ENCODE assay signal across 26 cellular contexts in the genomic region with DNA sequence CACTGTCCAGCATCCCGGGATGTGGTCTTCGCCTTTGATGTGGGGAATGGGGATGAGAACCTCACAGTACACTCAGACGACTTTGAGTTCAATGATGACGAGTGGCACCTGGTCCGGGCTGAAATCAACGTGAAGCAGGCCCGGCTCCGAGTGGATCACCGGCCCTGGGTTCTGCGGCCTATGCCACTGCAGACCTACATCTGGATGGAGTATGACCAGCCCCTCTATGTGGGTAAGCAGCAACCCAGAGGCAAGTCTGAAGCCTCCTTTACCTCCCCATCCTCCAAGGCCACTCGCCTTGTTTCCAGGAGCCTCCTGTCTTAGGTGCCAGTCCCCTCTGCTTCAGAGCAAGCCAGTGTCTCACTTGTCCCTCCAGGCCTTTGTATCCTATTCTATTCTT. TPM values are rescaled to one million over a fixed set of nuclear protein-coding genes. Genes with fewer than 3 reads are reported as not detected.
"Had no signal": no experiment of that assay in that cellular context is flagged by ENCODE, and none has a peak within 500 bp of the region (broad histone marks: within the 10 kb centered on the region; RNA-seq: fewer than 3 reads in every experiment).

No MANE protein-coding gene starts in this region.

- FAIRE-seq: colon, kidney had no signal

- H3K27me3 Mint-ChIP-seq: memory B cell; naive B cell; stimulated activated naive B cell treated with anti-CD40 and anti-IgM and Interleukin-4, amounts not matched to agents 10 μg/mL and 1 μg/mL and 100 μg/mL, for 72 hours; stimulated activated naive CD8-positive, alpha-beta T cell treated with anti-CD3 and anti-CD28 coated beads, Interleukin-15, Interleukin-2, amounts not matched to agents 100 ng/mL and 50 ng/mL, for 24 hours had no signal

- H3K27ac Mint-ChIP-seq: endodermal cell; memory B cell; mesothelial cell of epicardium; natural killer cell treated with Interleukin-12 subunit alpha and Interleukin-12 subunit beta and Interleukin-15 and Interleukin-18, amount 100 ng/mL, for 72 hours; neural progenitor cell; stimulated activated naive B cell treated with anti-CD40 and anti-IgM and Interleukin-4, amounts not matched to agents 10 μg/mL and 1 μg/mL and 100 μg/mL, for 72 hours; stimulated activated naive CD8-positive, alpha-beta T cell treated with anti-CD3 and anti-CD28 coated beads, Interleukin-15, Interleukin-2, amounts not matched to agents 100 ng/mL and 50 ng/mL, for 24 hours had no signal

- H3K9ac ChIP-seq: neural progenitor cell had no signal

- H3K4me3 Mint-ChIP-seq: endodermal cell; memory B cell; mesothelial cell of epicardium; naive B cell; natural killer cell treated with Interleukin-12 subunit alpha and Interleukin-12 subunit beta and Interleukin-15 and Interleukin-18, amount 100 ng/mL, for 72 hours; neural progenitor cell; stimulated activated naive B cell treated with anti-CD40 and anti-IgM and Interleukin-4, amounts not matched to agents 10 μg/mL and 1 μg/mL and 100 μg/mL, for 72 hours; stimulated activated naive CD8-positive, alpha-beta T cell treated with anti-CD3 and anti-CD28 coated beads, Interleukin-15, Interleukin-2, amounts not matched to agents 100 ng/mL and 50 ng/mL, for 24 hours had no signal

- H3K36me3 ChIP-seq: neural progenitor cell, transverse colon, uterus had no signal

- H3K27ac ChIP-seq: epithelial cell of prostate, gastrocnemius medialis, heart left ventricle, hepatocyte, neural progenitor cell, psoas muscle, sigmoid colon, transverse colon, upper lobe of right lung, uterus had no signal

- H3K36me3 Mint-ChIP-seq: naive B cell; natural killer cell treated with Interleukin-12 subunit alpha and Interleukin-12 subunit beta and Interleukin-15 and Interleukin-18, amount 100 ng/mL, for 72 hours had no signal

- H3K4me1 Mint-ChIP-seq: endodermal cell; memory B cell; mesothelial cell of epicardium; stimulated activated naive B cell treated with anti-CD40 and anti-IgM and Interleukin-4, amounts not matched to agents 10 μg/mL and 1 μg/mL and 100 μg/mL, for 72 hours had no signal

- H2AFZ ChIP-seq: hepatocyte, neural progenitor cell had no signal

- H3K4me2 ChIP-seq: hepatocyte, neural progenitor cell had no signal

- H3K9me3 ChIP-seq: gastrocnemius medialis, heart left ventricle, mucosa of descending colon, psoas muscle, sigmoid colon, transverse colon, upper lobe of right lung, uterus had no signal

- DNase-seq: effector CD8-positive, alpha-beta T cell; endodermal cell; foreskin fibroblast; gastrocnemius medialis; mucosa of descending colon; naive B cell; right cardiac atrium; sigmoid colon; stimulated activated naive B cell treated with anti-CD40 and anti-IgM and Interleukin-4, amounts not matched to agents 10 μg/mL and 1 μg/mL and 100 μg/mL, for 72 hours; transverse colon; upper lobe of right lung; uterus had no signal

- H3K4me3 ChIP-seq: gastrocnemius medialis, heart left ventricle, hepatocyte, lung, mucosa of descending colon, neural progenitor cell, psoas muscle, sigmoid colon, transverse colon, upper lobe of right lung, uterus had no signal

- H3K9me3 Mint-ChIP-seq: endodermal cell; memory B cell; mesothelial cell of epicardium; naive B cell; natural killer cell treated with Interleukin-12 subunit alpha and Interleukin-12 subunit beta and Interleukin-15 and Interleukin-18, amount 100 ng/mL, for 72 hours; neural progenitor cell; stimulated activated naive B cell treated with anti-CD40 and anti-IgM and Interleukin-4, amounts not matched to agents 10 μg/mL and 1 μg/mL and 100 μg/mL, for 72 hours; stimulated activated naive CD8-positive, alpha-beta T cell treated with anti-CD3 and anti-CD28 coated beads, Interleukin-15, Interleukin-2, amounts not matched to agents 100 ng/mL and 50 ng/mL, for 24 hours had no signal

- H3K4me1 ChIP-seq: gastrocnemius medialis, heart left ventricle, neural progenitor cell, psoas muscle, sigmoid colon, transverse colon, upper lobe of right lung, uterus had no signal

- H3K79me2 ChIP-seq: hepatocyte had no signal

- H3K27me3 ChIP-seq: gastrocnemius medialis, heart left ventricle, hepatocyte, neural progenitor cell, sigmoid colon, transverse colon, upper lobe of right lung, uterus had no signal

- ATAC-seq: esophagus mucosa; gastrocnemius medialis; heart left ventricle; left lobe of liver; mucosa of descending colon; psoas muscle; right cardiac atrium; stimulated activated naive B cell treated with anti-CD40 and anti-IgM and Interleukin-4, amounts not matched to agents 10 μg/mL and 1 μg/mL and 100 μg/mL, for 72 hours; upper lobe of right lung had no signal

RNA-seq across cellular contexts. Expression of a gene that starts 10.8 kb away (rescaled TPM):
- total RNA-seq: esophagus mucosa; natural killer cell treated with Interleukin-12 subunit alpha and Interleukin-12 subunit beta and Interleukin-15 and Interleukin-18, amount 100 ng/mL, for 72 hours had no signal
